8 cellular contexts compared by ENCODE assay signal in the genomic region with DNA sequence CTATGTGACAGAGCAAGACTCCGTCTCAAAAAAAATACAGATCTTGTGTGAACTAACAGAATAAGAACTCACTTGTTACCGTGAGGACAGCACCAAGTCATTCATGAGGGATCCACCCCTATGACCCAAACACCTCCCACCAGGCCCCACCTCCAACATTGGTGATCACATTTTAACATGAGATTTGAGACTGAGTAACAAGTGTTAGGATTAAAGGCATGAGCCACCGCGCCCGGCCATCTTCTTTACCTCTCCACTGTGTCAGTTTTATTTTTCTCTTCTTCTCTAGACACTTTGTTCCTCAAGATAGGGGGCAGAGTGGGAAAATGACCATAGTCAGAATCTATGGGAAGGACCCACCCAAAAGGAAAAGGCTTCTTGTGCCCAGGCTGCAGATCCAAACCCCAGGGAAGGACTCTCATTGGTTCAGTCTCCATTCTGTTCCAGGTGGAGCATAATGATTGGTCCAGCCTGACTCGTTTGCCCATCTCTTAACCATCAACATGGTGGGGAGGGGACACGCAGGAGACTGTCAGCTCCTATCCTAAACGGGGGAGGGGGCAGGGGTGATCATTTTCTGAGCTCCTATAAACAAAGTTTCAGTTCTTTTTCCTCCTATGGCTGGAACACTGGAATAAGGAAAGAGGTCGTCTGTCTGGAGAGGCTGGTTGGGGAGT. TPM values are rescaled to one million over a fixed set of nuclear protein-coding genes. Genes with fewer than 3 reads are reported as not detected.
DNase-seq lines count a peak whose midpoint lies in the region; ATAC-seq lines count a peak whose summit lies in the region.

No MANE protein-coding gene starts in this region.

- peaks cover 9% of the 10 kb centered on the region for H3K9me3 Mint-ChIP-seq in activated CD4-positive, alpha-beta T cell treated with anti-CD3 and anti-CD28 coated beads for 36 hours (ENCODE audit: low read depth)
- peaks cover 11% of the 10 kb centered on the region for H3K9me3 Mint-ChIP-seq in activated naive CD8-positive, alpha-beta T cell treated with anti-CD3 and anti-CD28 coated beads for 36 hours

- CTCF ChIA-PET in activated CD4-positive, alpha-beta T cell treated with anti-CD3 and anti-CD28 coated beads for 36 hours (lab: Charles Lee), result interaction anchor here (0.6 to 4.0 kb wide), 9 partner anchors 14 to 697 kb away, joined by 3 to 65 read pairs (median 5); partner anchors contain the start of gene DACT3

- POLR2A ChIA-PET in activated CD4-positive, alpha-beta T cell treated with anti-CD3 and anti-CD28 coated beads for 36 hours (lab: Charles Lee), result interaction anchor here (1.0 to 3.7 kb wide), 7 partner anchors 18 to 213 kb away, joined by 3 to 19 read pairs (median 4); partner anchors contain the start of genes DACT3 and SLC1A5

- H3K27ac ChIP-seq in iPS-20b (ENCODE audit: low read length), result peak overlapping the region; percentile 96
- peak overlapping the region; percentile 100 for H3K27ac ChIP-seq in substantia nigra (ENCODE audit: low read depth, low read length, poor library complexity, severe bottlenecking)

- peak overlapping the region; percentile 86 for H3K4me3 ChIP-seq in iPS-20b (ENCODE audit: low read length)

- DNase-seq in activated CD4-positive, alpha-beta T cell treated with anti-CD3 and anti-CD28 coated beads for 36 hours, result no peak
- no peak for DNase-seq in activated CD4-positive, alpha-beta T cell treated with anti-CD3 and anti-CD28 coated beads for 48 hours
- no peak for DNase-seq in activated naive CD8-positive, alpha-beta T cell treated with anti-CD3 and anti-CD28 coated beads for 36 hours
- DNase-seq in substantia nigra (lab: John Stamatoyannopoulos, UW) (no peak), Kasumi-1 (lab: John Stamatoyannopoulos, UW) (no peak)

- H3K36me3 ChIP-seq in iPS-20b (ENCODE audit: insufficient read depth, low read depth, low read length), result peaks cover 8% of the 10 kb centered on the region; the same call in 1 of the 2 replicates

- H3K4me1 ChIP-seq in iPS-20b (ENCODE audit: insufficient read depth, low read length), result peaks cover 12% of the 10 kb centered on the region

- peak overlapping the region; percentile 99; the same call in 1 of the 2 replicates for H3K9ac ChIP-seq in iPS-20b (ENCODE audit: low read depth, low read length)

- peaks cover 24% of the 10 kb centered on the region for H3K36me3 Mint-ChIP-seq in activated CD4-positive, alpha-beta T cell treated with anti-CD3 and anti-CD28 coated beads for 36 hours (ENCODE audit: low read depth)
- H3K36me3 Mint-ChIP-seq in activated naive CD8-positive, alpha-beta T cell treated with anti-CD3 and anti-CD28 coated beads for 36 hours, result peaks cover 27% of the 10 kb centered on the region

- intact Hi-C loops in activated CD4-positive, alpha-beta T cell treated with anti-CD3 and anti-CD28 coated beads for 36 hours (cut with DNase I, micrococcal nuclease), result loop anchor here in 1 of 2 experiments (1.0 to 10.0 kb wide), 9 partner anchors 34 to 1845 kb away; partner anchors contain the start of genes AP2S1, SYMPK and ZC3H4

- no peaks in the 10 kb centered on the region for H3K9me3 ChIP-seq in iPS-20b (ENCODE audit: insufficient read depth, low read depth, low read length)

- no peaks in the 10 kb centered on the region for H3K27me3 Mint-ChIP-seq in activated CD4-positive, alpha-beta T cell treated with anti-CD3 and anti-CD28 coated beads for 36 hours
- no peaks in the 10 kb centered on the region for H3K27me3 Mint-ChIP-seq in activated naive CD8-positive, alpha-beta T cell treated with anti-CD3 and anti-CD28 coated beads for 36 hours

- peaks cover 31% of the 10 kb centered on the region for H3K4me1 Mint-ChIP-seq in activated CD4-positive, alpha-beta T cell treated with anti-CD3 and anti-CD28 coated beads for 36 hours
- H3K4me1 Mint-ChIP-seq in activated naive CD8-positive, alpha-beta T cell treated with anti-CD3 and anti-CD28 coated beads for 36 hours, result peaks cover 22% of the 10 kb centered on the region

- H3K27ac Mint-ChIP-seq in activated CD4-positive, alpha-beta T cell treated with anti-CD3 and anti-CD28 coated beads for 36 hours, result peak overlapping the region; percentile 100
- H3K27ac Mint-ChIP-seq in activated naive CD8-positive, alpha-beta T cell treated with anti-CD3 and anti-CD28 coated beads for 36 hours, result peak overlapping the region; percentile 100

- no peaks in the 10 kb centered on the region for H3K27me3 ChIP-seq in iPS-20b (ENCODE audit: insufficient read depth, low read length)

- no peak for ATAC-seq in activated CD4-positive, alpha-beta T cell treated with anti-CD3 and anti-CD28 coated beads for 36 hours
- no peak for ATAC-seq in activated CD4-positive, CD25-positive, alpha-beta regulatory T cell treated with anti-CD3 and anti-CD28 coated beads, Interleukin-2, amount 50 U/mL, for 24 hours
- no peak for ATAC-seq in HG03378 (IDR thresholded peaks at IDR 0.05; ENCODE audit: unreplicated experiment)

- H3K4me3 Mint-ChIP-seq in activated CD4-positive, alpha-beta T cell treated with anti-CD3 and anti-CD28 coated beads for 36 hours, result peak overlapping the region; percentile 84
- H3K4me3 Mint-ChIP-seq in activated naive CD8-positive, alpha-beta T cell treated with anti-CD3 and anti-CD28 coated beads for 36 hours, result peak overlapping the region; percentile 96

RNA-seq across cellular contexts. Expression of gene CALM3, which starts 1.3 kb away (rescaled TPM):
- total RNA-seq in activated CD4-positive, alpha-beta T cell treated with anti-CD3 and anti-CD28 coated beads for 36 hours, result 100 to 1,000 TPM; 493 to 631 TPM
- 100 to 1,000 TPM; 567 TPM for total RNA-seq in activated naive CD8-positive, alpha-beta T cell treated with anti-CD3 and anti-CD28 coated beads for 36 hours

RNA-seq across cellular contexts. Expression of gene PTGIR, which starts 25.0 kb away (rescaled TPM):
- 10 to 100 TPM; 40.1 to 41.0 TPM for total RNA-seq in activated CD4-positive, alpha-beta T cell treated with anti-CD3 and anti-CD28 coated beads for 36 hours
- total RNA-seq in activated naive CD8-positive, alpha-beta T cell treated with anti-CD3 and anti-CD28 coated beads for 36 hours, result 10 to 100 TPM; 43.9 to 46.7 TPM

RNA-seq across cellular contexts. Expression of gene GNG8, which starts 36.1 kb away (rescaled TPM):
- 10 to 100 TPM; 13.8 to 17.4 TPM for total RNA-seq in activated CD4-positive, alpha-beta T cell treated with anti-CD3 and anti-CD28 coated beads for 36 hours
- 10 to 100 TPM; 20.4 to 21.3 TPM for total RNA-seq in activated naive CD8-positive, alpha-beta T cell treated with anti-CD3 and anti-CD28 coated beads for 36 hours
